ENCODE assay signal across 1 cellular context in the genomic region with DNA sequence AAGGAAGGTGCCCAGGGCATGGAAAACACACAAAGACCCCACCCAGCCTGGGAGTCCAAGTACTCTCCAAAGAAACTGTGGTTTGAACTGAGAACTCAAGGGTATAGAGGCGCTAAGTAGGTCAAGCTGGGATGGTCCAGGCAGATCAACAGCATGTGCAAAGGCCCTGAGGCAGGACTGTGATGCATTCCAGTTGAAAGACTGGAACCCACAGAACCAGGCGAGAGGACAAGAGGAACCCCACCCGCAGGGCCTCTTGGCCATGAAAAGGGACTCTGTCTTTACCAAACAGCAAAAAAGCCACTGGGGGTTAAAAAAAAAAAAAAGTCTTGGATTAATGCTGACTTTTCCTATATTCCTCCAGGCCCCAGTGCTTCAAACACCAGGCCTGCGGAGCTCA.
TF ChIP-seq lines count a peak whose summit lies in the region.

No MANE protein-coding gene starts in this region.

TF ChIP-seq in HepG2, 621 proteins besides CTCF, POLR2A, EP300 and RAD21:
- TF ChIP-seq, protein P1, sequence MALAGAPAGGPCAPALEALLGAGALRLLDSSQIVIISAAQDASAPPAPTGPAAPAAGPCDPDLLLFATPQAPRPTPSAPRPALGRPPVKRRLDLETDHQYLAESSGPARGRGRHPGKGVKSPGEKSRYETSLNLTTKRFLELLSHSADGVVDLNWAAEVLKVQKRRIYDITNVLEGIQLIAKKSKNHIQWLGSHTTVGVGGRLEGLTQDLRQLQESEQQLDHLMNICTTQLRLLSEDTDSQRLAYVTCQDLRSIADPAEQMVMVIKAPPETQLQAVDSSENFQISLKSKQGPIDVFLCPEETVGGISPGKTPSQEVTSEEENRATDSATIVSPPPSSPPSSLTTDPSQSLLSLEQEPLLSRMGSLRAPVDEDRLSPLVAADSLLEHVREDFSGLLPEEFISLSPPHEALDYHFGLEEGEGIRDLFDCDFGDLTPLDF (CRISPR knock-in tag; IDR thresholded peaks at IDR 0.05): no peak
- TF ChIP-seq ZNF564 (CRISPR knock-in tag; IDR thresholded peaks at IDR 0.05) (no peak), ZNF788 (CRISPR knock-in tag; IDR thresholded peaks at IDR 0.05; ENCODE audit: borderline replicate concordance) (no peak), MED13 (CRISPR knock-in tag; IDR thresholded peaks at IDR 0.05) (no peak), NRL (CRISPR knock-in tag; IDR thresholded peaks at IDR 0.05; ENCODE audit: borderline replicate concordance) (no peak), ZNF660 (CRISPR knock-in tag; IDR thresholded peaks at IDR 0.05; ENCODE audit: borderline replicate concordance, low read depth) (no peak), ZNF468 (CRISPR knock-in tag; IDR thresholded peaks at IDR 0.05) (no peak), NFYC (CRISPR knock-in tag; IDR thresholded peaks at IDR 0.05) (no peak), ZNF550 (CRISPR knock-in tag; IDR thresholded peaks at IDR 0.05; ENCODE audit: borderline replicate concordance) (no peak), FOXK2 (IDR thresholded peaks at IDR 0.05) (no peak), SMAD9 (CRISPR knock-in tag; IDR thresholded peaks at IDR 0.05) (no peak), ZNF782 (CRISPR knock-in tag; IDR thresholded peaks at IDR 0.05; ENCODE audit: borderline replicate concordance) (no peak), SIX1 (CRISPR knock-in tag; IDR thresholded peaks at IDR 0.05; ENCODE audit: borderline replicate concordance) (no peak), PCBP2 (optimal IDR thresholded peaks at IDR 0.05; ENCODE audit: low read depth, low read length, poor library complexity, severe bottlenecking) (no peak), REPIN1 (CRISPR knock-in tag; IDR thresholded peaks at IDR 0.05; ENCODE audit: borderline replicate concordance, low read depth) (no peak), SIX4 (CRISPR knock-in tag; IDR thresholded peaks at IDR 0.05) (no peak), ZBTB7B (CRISPR knock-in tag; IDR thresholded peaks at IDR 0.05) (no peak), YEATS2 (CRISPR knock-in tag; IDR thresholded peaks at IDR 0.05; ENCODE audit: borderline replicate concordance) (no peak)
- TF ChIP-seq, protein P2, sequence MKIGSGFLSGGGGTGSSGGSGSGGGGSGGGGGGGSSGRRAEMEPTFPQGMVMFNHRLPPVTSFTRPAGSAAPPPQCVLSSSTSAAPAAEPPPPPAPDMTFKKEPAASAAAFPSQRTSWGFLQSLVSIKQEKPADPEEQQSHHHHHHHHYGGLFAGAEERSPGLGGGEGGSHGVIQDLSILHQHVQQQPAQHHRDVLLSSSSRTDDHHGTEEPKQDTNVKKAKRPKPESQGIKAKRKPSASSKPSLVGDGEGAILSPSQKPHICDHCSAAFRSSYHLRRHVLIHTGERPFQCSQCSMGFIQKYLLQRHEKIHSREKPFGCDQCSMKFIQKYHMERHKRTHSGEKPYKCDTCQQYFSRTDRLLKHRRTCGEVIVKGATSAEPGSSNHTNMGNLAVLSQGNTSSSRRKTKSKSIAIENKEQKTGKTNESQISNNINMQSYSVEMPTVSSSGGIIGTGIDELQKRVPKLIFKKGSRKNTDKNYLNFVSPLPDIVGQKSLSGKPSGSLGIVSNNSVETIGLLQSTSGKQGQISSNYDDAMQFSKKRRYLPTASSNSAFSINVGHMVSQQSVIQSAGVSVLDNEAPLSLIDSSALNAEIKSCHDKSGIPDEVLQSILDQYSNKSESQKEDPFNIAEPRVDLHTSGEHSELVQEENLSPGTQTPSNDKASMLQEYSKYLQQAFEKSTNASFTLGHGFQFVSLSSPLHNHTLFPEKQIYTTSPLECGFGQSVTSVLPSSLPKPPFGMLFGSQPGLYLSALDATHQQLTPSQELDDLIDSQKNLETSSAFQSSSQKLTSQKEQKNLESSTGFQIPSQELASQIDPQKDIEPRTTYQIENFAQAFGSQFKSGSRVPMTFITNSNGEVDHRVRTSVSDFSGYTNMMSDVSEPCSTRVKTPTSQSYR (CRISPR knock-in tag; IDR thresholded peaks at IDR 0.05; ENCODE audit: borderline replicate concordance): no peak
- TF ChIP-seq, protein P3, sequence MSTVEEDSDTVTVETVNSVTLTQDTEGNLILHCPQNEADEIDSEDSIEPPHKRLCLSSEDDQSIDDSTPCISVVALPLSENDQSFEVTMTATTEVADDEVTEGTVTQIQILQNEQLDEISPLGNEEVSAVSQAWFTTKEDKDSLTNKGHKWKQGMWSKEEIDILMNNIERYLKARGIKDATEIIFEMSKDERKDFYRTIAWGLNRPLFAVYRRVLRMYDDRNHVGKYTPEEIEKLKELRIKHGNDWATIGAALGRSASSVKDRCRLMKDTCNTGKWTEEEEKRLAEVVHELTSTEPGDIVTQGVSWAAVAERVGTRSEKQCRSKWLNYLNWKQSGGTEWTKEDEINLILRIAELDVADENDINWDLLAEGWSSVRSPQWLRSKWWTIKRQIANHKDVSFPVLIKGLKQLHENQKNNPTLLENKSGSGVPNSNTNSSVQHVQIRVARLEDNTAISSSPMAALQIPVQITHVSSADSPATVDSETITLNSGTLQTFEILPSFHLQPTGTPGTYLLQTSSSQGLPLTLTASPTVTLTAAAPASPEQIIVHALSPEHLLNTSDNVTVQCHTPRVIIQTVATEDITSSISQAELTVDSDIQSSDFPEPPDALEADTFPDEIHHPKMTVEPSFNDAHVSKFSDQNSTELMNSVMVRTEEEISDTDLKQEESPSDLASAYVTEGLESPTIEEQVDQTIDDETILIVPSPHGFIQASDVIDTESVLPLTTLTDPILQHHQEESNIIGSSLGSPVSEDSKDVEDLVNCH (CRISPR knock-in tag; IDR thresholded peaks at IDR 0.05): no peak
